19 cellular contexts compared by ENCODE assay signal in genomic region chr9:114499528-114499927, GRCh38. TPM values are rescaled to one million over a fixed set of nuclear protein-coding genes. Genes with fewer than 3 reads are reported as not detected.
DNase-seq lines count a peak whose midpoint lies in the region; TF ChIP-seq lines count a peak whose summit lies in the region.
"Had no signal": no experiment of that assay in that cellular context is flagged by ENCODE, and none has a peak within 500 bp of the region (broad histone marks: within the 10 kb centered on the region; RNA-seq: fewer than 3 reads in every experiment).

No MANE protein-coding gene starts in this region.

- H3K27ac Mint-ChIP-seq in glutamatergic neuron (ENCODE audit: unreplicated experiment) (peak overlapping the region; percentile 72), osteocyte (ENCODE audit: unreplicated experiment) (no peak overlapping the region)
- peak overlapping the region in 2 of 7 donors; percentile 24 to 77 for H3K27ac Mint-ChIP-seq in CD4-positive, alpha-beta memory T cell

- H3K4me1 ChIP-seq in HAP-1: peaks cover 32% of the 10 kb centered on the region
- H3K4me1 ChIP-seq in CD4-positive, alpha-beta memory T cell (ENCODE audit: insufficient read depth, low read length): peaks cover 22% of the 10 kb centered on the region
- H3K4me1 ChIP-seq: colonic mucosa had no signal

- H3K4me3 ChIP-seq in HAP-1 (no peak overlapping the region), retinal pigment epithelial cell (ENCODE audit: low read length) (peak overlapping the region; percentile 20)
- no peak overlapping the region for H3K4me3 ChIP-seq in CD4-positive, alpha-beta memory T cell (ENCODE audit: low read length in 2 of 2)
- H3K4me3 ChIP-seq: colonic mucosa, esophagus muscularis mucosa, GM12878, MG63, sigmoid colon, upper lobe of left lung had no signal

- DNase-seq in HAP-1 (ENCODE audit: low spot score in 2 of 2): peak; percentile 20 to 44
- peak; percentile 45 for DNase-seq in NCI-H69 (lab: John Stamatoyannopoulos, UW)
- peak; percentile 62 for DNase-seq in glutamatergic neuron
- peak; percentile 97 for DNase-seq in retinal pigment epithelial cell (ENCODE audit: low read depth)
- DNase-seq in AG08396 (ENCODE audit: low spot score): no peak
- no peak for DNase-seq in osteocyte (ENCODE audit: extremely low spot score, unreplicated experiment)
- DNase-seq in CD4-positive, alpha-beta memory T cell: no peak
- DNase-seq: activated effector memory CD4-positive, alpha-beta T cell treated with anti-CD3 and anti-CD28 coated beads, Interleukin-2, amount 50 U/mL, for 16 hours; aorta; colonic mucosa; MG63; NCI-H345; sigmoid colon; stimulated activated CD8-positive, alpha-beta memory T cell treated with anti-CD3 and anti-CD28 coated beads, Interleukin-4, amount 100 ng/mL, for 48 hours had no signal

- peaks cover 7% of the 10 kb centered on the region for H3K9me3 Mint-ChIP-seq in glutamatergic neuron (ENCODE audit: unreplicated experiment)
- no peaks in the 10 kb centered on the region for H3K9me3 Mint-ChIP-seq in osteocyte (ENCODE audit: unreplicated experiment)
- no peaks in the 10 kb centered on the region for H3K9me3 Mint-ChIP-seq in CD4-positive, alpha-beta memory T cell

- peaks cover 6% of the 10 kb centered on the region for H3K27me3 Mint-ChIP-seq in glutamatergic neuron (ENCODE audit: unreplicated experiment)
- H3K27me3 Mint-ChIP-seq in osteocyte (ENCODE audit: unreplicated experiment): peaks cover 11% of the 10 kb centered on the region
- peaks cover 0 to 5% of the 10 kb centered on the region in 2 donors for H3K27me3 Mint-ChIP-seq in CD4-positive, alpha-beta memory T cell

- POLR2A ChIA-PET in CD4-positive, alpha-beta memory T cell (lab: Charles Lee; ENCODE audit: partially characterized antibody): interaction anchor here (1.0 to 1.6 kb wide), 3 partner anchors 12 to 114 kb away, joined by 3 to 4 read pairs (median 3); no protein-coding TSS in a partner anchor

- H3K4me1 Mint-ChIP-seq in glutamatergic neuron (ENCODE audit: low read depth, unreplicated experiment): peaks cover 49% of the 10 kb centered on the region
- H3K4me1 Mint-ChIP-seq in osteocyte (ENCODE audit: unreplicated experiment): peaks cover 31% of the 10 kb centered on the region
- H3K4me1 Mint-ChIP-seq in CD4-positive, alpha-beta memory T cell: peaks cover 20 to 54% (median 37%) of the 10 kb centered on the region in 4 donors
- H3K4me1 Mint-ChIP-seq: CD14-positive monocyte had no signal

- in situ Hi-C loops in HAP-1 (cut with MboI; ENCODE audit: low sequenced_read_pairs): no loop called here

- intact Hi-C loops in CD4-positive, alpha-beta memory T cell (cut with micrococcal nuclease): no loop called here

- H3K27ac ChIP-seq in CD4-positive, alpha-beta memory T cell (ENCODE audit: low read depth, low read length): no peak overlapping the region
- H3K27ac ChIP-seq: colonic mucosa, sigmoid colon, upper lobe of left lung, VCaP had no signal

- H3K27me3 ChIP-seq in HAP-1 (ENCODE audit: low read depth): no peaks in the 10 kb centered on the region
- H3K27me3 ChIP-seq in CD4-positive, alpha-beta memory T cell (ENCODE audit: insufficient read depth, low read length): no peaks in the 10 kb centered on the region
- H3K27me3 ChIP-seq: colonic mucosa, esophagus muscularis mucosa, MG63, sigmoid colon, upper lobe of left lung had no signal

- H3K36me3 Mint-ChIP-seq in glutamatergic neuron (ENCODE audit: unreplicated experiment) (no peaks in the 10 kb centered on the region), osteocyte (ENCODE audit: unreplicated experiment) (peaks cover 7% of the 10 kb centered on the region)
- H3K36me3 Mint-ChIP-seq in CD4-positive, alpha-beta memory T cell: no peaks in the 10 kb centered on the region

- TF ChIP-seq CTCF in glutamatergic neuron (IDR thresholded peaks at IDR 0.05; ENCODE audit: partially characterized antibody, unreplicated experiment) (no peak), retinal pigment epithelial cell (conservative IDR thresholded peaks at IDR 0.05; ENCODE audit: low read depth, low read length) (no peak), osteocyte (IDR thresholded peaks at IDR 0.05) (no peak)

- H3K36me3 ChIP-seq in HAP-1 (replicated peaks): no peaks in the 10 kb centered on the region
- H3K36me3 ChIP-seq in CD4-positive, alpha-beta memory T cell (ENCODE audit: insufficient read depth, low read length): no peaks in the 10 kb centered on the region
- H3K36me3 ChIP-seq: colonic mucosa, esophagus muscularis mucosa, MG63, sigmoid colon, upper lobe of left lung had no signal

- no peaks in the 10 kb centered on the region; the same call in 1 of the 2 replicates for H3K9me3 ChIP-seq in HAP-1
- no peaks in the 10 kb centered on the region for H3K9me3 ChIP-seq in CD4-positive, alpha-beta memory T cell (ENCODE audit: control insufficient read depth in 1 of 2, low read length in 2 of 2)
- H3K9me3 ChIP-seq: colonic mucosa, esophagus muscularis mucosa, MG63, sigmoid colon, upper lobe of left lung had no signal

- CTCF ChIA-PET in CD4-positive, alpha-beta memory T cell (lab: Charles Lee; ENCODE audit: partially characterized antibody): interaction anchor here (1.3 to 2.1 kb wide), 2 partner anchors 12 to 154 kb away, joined by 3 to 13 read pairs; no protein-coding TSS in a partner anchor

- H3K4me3 Mint-ChIP-seq in glutamatergic neuron (ENCODE audit: unreplicated experiment): peak overlapping the region; percentile 81
- no peak overlapping the region for H3K4me3 Mint-ChIP-seq in osteocyte (ENCODE audit: unreplicated experiment)
- H3K4me3 Mint-ChIP-seq in CD4-positive, alpha-beta memory T cell: no peak overlapping the region
- H3K4me3 Mint-ChIP-seq: CD14-positive monocyte had no signal

RNA-seq across cellular contexts. Expression of gene WHRN, which starts 5.7 kb away (rescaled TPM):
- total RNA-seq in glutamatergic neuron (ENCODE audit: unreplicated experiment) (3.2 TPM), osteocyte (11.0 and 12.0 TPM in 2 replicates)
- total RNA-seq in CD4-positive, alpha-beta memory T cell: 10 to 100 TPM in 1 of 2 experiments, 1 to 10 TPM in 1; 8.4 to 10.1 TPM
- polyA plus RNA-seq in CD4-positive, alpha-beta memory T cell: 1 to 10 TPM in 1 of 2 donors, under 1 TPM in 1; 0.24 to 1.5 TPM

Comparison
In these comparisons a context has a peak if more than half of its experiments do, and no peak if none do; other contexts are left out.
1. DNase-seq: peak in HAP-1 (2 of 2), NCI-H69 (single experiment), glutamatergic neuron (single experiment) and retinal pigment epithelial cell (single experiment); none in AG08396 (single experiment), osteocyte (single experiment) and CD4-positive, alpha-beta memory T cell (0 of 5).